9 cellular contexts compared by ENCODE assay signal in genomic region chr17:78890111-78890897, GRCh38. TPM values are rescaled to one million over a fixed set of nuclear protein-coding genes. Genes with fewer than 3 reads are reported as not detected.
A peak's percentile ranks its signal among the peaks of the same experiment; 100 is the strongest.
DNase-seq lines count a peak whose midpoint lies in the region; ATAC-seq lines count a peak whose summit lies in the region.
"Had no signal": no experiment of that assay in that cellular context is flagged by ENCODE, and none has a peak within 500 bp of the region (broad histone marks: within the 10 kb centered on the region; RNA-seq: fewer than 3 reads in every experiment).

No MANE protein-coding gene starts in this region.

- no peaks in the 10 kb centered on the region for H3K36me3 Mint-ChIP-seq in T-helper 2 cell treated with Interferon-gamma antibody and Interleukin-4, amounts not matched to agents 5 μg/mL and 100 μg/mL, for 36 hours (ENCODE audit: low read depth)

- DNase-seq in GF-D8 (lab: John Stamatoyannopoulos, UW) (peak; percentile 96), posterior cingulate gyrus (peak in 8 of 10 donors; percentile 49 to 91 (median 64)), H7 (no peak), NCI-H2081 (lab: John Stamatoyannopoulos, UW) (no peak)
- DNase-seq in T-helper 2 cell treated with Interferon-gamma antibody and Interleukin-4, amounts not matched to agents 5 μg/mL and 100 μg/mL, for 36 hours (ENCODE audit: low spot score), result peak; percentile 32
- peak; percentile 65 for DNase-seq in central memory CD4-positive, alpha-beta T cell

- peak overlapping the region; percentile 80 for H3K27ac Mint-ChIP-seq in T-helper 2 cell treated with Interferon-gamma antibody and Interleukin-4, amounts not matched to agents 5 μg/mL and 100 μg/mL, for 36 hours

- no peaks in the 10 kb centered on the region for H3K27me3 Mint-ChIP-seq in T-helper 2 cell treated with Interferon-gamma antibody and Interleukin-4, amounts not matched to agents 5 μg/mL and 100 μg/mL, for 36 hours (ENCODE audit: low read depth)

- H3K4me3 ChIP-seq in H7 (ENCODE audit: insufficient read depth, low read depth, low read length), result no peak overlapping the region
- H3K4me3 ChIP-seq: SJSA1 had no signal

- intact Hi-C loops in posterior cingulate gyrus (cut with DNase I), result no loop called here

- peak overlapping the region; percentile 33 for H3K4me3 Mint-ChIP-seq in T-helper 2 cell treated with Interferon-gamma antibody and Interleukin-4, amounts not matched to agents 5 μg/mL and 100 μg/mL, for 36 hours

- no peaks in the 10 kb centered on the region; the same call in 1 of the 2 replicates for H3K36me3 ChIP-seq in H7 (replicated peaks; ENCODE audit: control insufficient read depth, insufficient read depth, low read length)

- H3K27me3 ChIP-seq in H7 (ENCODE audit: control insufficient read depth, insufficient read depth, low read length), result no peaks in the 10 kb centered on the region
- H3K27me3 ChIP-seq: SJSA1 had no signal

- H3K9me3 Mint-ChIP-seq in T-helper 2 cell treated with Interferon-gamma antibody and Interleukin-4, amounts not matched to agents 5 μg/mL and 100 μg/mL, for 36 hours, result no peaks in the 10 kb centered on the region

- H3K4me1 Mint-ChIP-seq in T-helper 2 cell treated with Interferon-gamma antibody and Interleukin-4, amounts not matched to agents 5 μg/mL and 100 μg/mL, for 36 hours (ENCODE audit: low read depth), result peaks cover 25% of the 10 kb centered on the region

- ATAC-seq in GM18520 (IDR thresholded peaks at IDR 0.05; ENCODE audit: unreplicated experiment), result no peak
- no peak for ATAC-seq in HG02973 (IDR thresholded peaks at IDR 0.05; ENCODE audit: unreplicated experiment)

RNA-seq across cellular contexts. Expression of gene CEP295NL, which starts 12.7 kb away (rescaled TPM):
- total RNA-seq in H7 (2014; rRNA removed; shearing (Covaris generic)), result 0.07 TPM in 1 of 2 replicates, not detected in the other

RNA-seq across cellular contexts. Expression of gene TIMP2, which starts 34.9 kb away (rescaled TPM):
- total RNA-seq in H7 (2014; rRNA removed; shearing (Covaris generic)), result 12.3 and 13.9 TPM in 2 replicates

RNA-seq across cellular contexts. Expression of gene USP36, which starts 49.7 kb away (rescaled TPM):
- 24.6 and 32.8 TPM in 2 replicates for total RNA-seq in H7 (2014; rRNA removed; shearing (Covaris generic))

Comparison
In these comparisons a context has a peak if more than half of its experiments do, and no peak if none do; other contexts are left out.
1. DNase-seq: peak in GF-D8 (single experiment), T-helper 2 cell treated with Interferon-gamma antibody and Interleukin-4, amounts not matched to agents 5 μg/mL and 100 μg/mL, for 36 hours (single experiment), central memory CD4-positive, alpha-beta T cell (single experiment) and posterior cingulate gyrus (8 of 10); none in H7 (single experiment) and NCI-H2081 (0 of 2).